In genomic region chr5:109703827-109704226, GRCh38 we compare ENCODE assay signal across 1 cellular context.
A peak's percentile ranks its signal among the peaks of the same experiment; 100 is the strongest.
TF ChIP-seq lines count a peak whose summit lies in the region.

No MANE protein-coding gene starts in this region.

TF ChIP-seq in K562, 482 proteins besides CTCF, POLR2A, EP300 and RAD21 (continued from another document and continues in another):
- TF ChIP-seq HSF4 (CRISPR knock-in tag; IDR thresholded peaks at IDR 0.05; ENCODE audit: borderline replicate concordance) (no peak), CUX1 (CRISPR knock-in tag; IDR thresholded peaks at IDR 0.05) (no peak), NR0B1 (IDR thresholded peaks at IDR 0.05; ENCODE audit: partially characterized antibody) (no peak), ZBTB34 (CRISPR knock-in tag; IDR thresholded peaks at IDR 0.05) (no peak), NFE2 (IDR thresholded peaks at IDR 0.05; ENCODE audit: low read depth) (peak; percentile 57; the same call in 1 of the 2 replicates), PBX2 (CRISPR knock-in tag; IDR thresholded peaks at IDR 0.05; ENCODE audit: low read depth) (no peak), PBX2 (tag; conservative IDR thresholded peaks at IDR 0.05; ENCODE audit: low read depth) (no peak), ATF3 (IDR thresholded peaks at IDR 0.05) (0 out of 2 replicates have a peak, but pooled peaks have one; percentile 14), ATF3 (CRISPR knock-in tag; conservative IDR thresholded peaks at IDR 0.05) (no peak), IRF2 (CRISPR knock-in tag; IDR thresholded peaks at IDR 0.05) (no peak), RBFOX2 (IDR thresholded peaks at IDR 0.05; ENCODE audit: low read depth, low read length) (no peak), THRA (IDR thresholded peaks at IDR 0.05) (no peak), FOXP4 (CRISPR knock-in tag; IDR thresholded peaks at IDR 0.05; ENCODE audit: borderline replicate concordance) (no peak), ZNF589 (CRISPR knock-in tag; IDR thresholded peaks at IDR 0.05; ENCODE audit: low read depth) (0 out of 2 replicates have a peak, but pooled peaks have one; percentile 42), TFE3 (CRISPR knock-in tag; IDR thresholded peaks at IDR 0.05) (no peak), MIER1 (IDR thresholded peaks at IDR 0.05; ENCODE audit: low read depth) (no peak), MTA2 (IDR thresholded peaks at IDR 0.05; ENCODE audit: low read depth) (peak; percentile 88), UBTF (IDR thresholded peaks at IDR 0.05; ENCODE audit: borderline replicate concordance in 1 of 2, low read depth in 2 of 2, low read length in 2 of 2) (no peak), NFE2L1 (tag; IDR thresholded peaks at IDR 0.05; ENCODE audit: borderline replicate concordance, low read depth) (no peak), MEIS2 (IDR thresholded peaks at IDR 0.05; ENCODE audit: partially characterized antibody) (peak; percentile 55), SREBF1 (IDR thresholded peaks at IDR 0.05; ENCODE audit: borderline replicate concordance, low read depth, low read length) (no peak), CREB5 (CRISPR knock-in tag; IDR thresholded peaks at IDR 0.05) (no peak), NFYB (IDR thresholded peaks at IDR 0.05; ENCODE audit: extremely low read depth, insufficient read length) (no peak), ZKSCAN3 (CRISPR knock-in tag; IDR thresholded peaks at IDR 0.05) (no peak), MCM5 (IDR thresholded peaks at IDR 0.05; ENCODE audit: low read depth) (no peak), ZNF12 (CRISPR knock-in tag; IDR thresholded peaks at IDR 0.05) (no peak), ZNF239 (CRISPR knock-in tag; IDR thresholded peaks at IDR 0.05) (no peak), DPF2 (IDR thresholded peaks at IDR 0.05) (peak; percentile 94), ZNF449 (CRISPR knock-in tag; IDR thresholded peaks at IDR 0.05) (no peak)
